In the genomic region with DNA sequence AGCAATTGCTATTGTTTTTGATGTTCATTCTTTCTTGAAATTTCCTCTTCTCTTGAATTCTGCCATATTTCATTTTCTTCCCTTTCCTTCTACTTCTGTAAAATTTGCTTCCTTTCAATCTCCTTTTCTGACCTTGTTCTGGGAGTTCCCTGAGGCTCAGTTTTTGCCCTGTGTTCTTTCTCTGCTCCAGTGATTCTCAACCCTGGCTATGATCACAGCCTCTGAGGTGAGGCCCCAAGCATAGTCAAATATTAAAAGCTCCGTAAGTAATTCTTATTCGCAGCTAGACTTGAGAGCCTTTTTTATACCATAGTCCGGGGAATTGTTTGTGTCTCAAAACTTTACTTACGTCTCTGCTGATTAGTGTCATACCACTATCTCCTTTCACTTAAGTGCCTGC, we compare ENCODE assay signal across 13 cellular contexts.
DNase-seq lines count a peak whose midpoint lies in the region; ATAC-seq and TF ChIP-seq lines count a peak whose summit lies in the region.
"Had no signal": no experiment of that assay in that cellular context is flagged by ENCODE, and none has a peak within 500 bp of the region (broad histone marks: within the 10 kb centered on the region; RNA-seq: fewer than 3 reads in every experiment).

No MANE protein-coding gene starts in this region.

- H3K27ac ChIP-seq in GM23338 (ENCODE audit: low read depth): no peak overlapping the region

- no peaks in the 10 kb centered on the region for H3F3A ChIP-seq in GM23338 (replicated peaks; ENCODE audit: low read depth)

- H3K9me2 ChIP-seq in GM23338 (ENCODE audit: insufficient read depth): peaks cover 9% of the 10 kb centered on the region; the same call in 1 of the 2 replicates

- H3K4me3 ChIP-seq in GM23338: no peak overlapping the region
- H3K4me3 ChIP-seq: GM12878, HAP-1 had no signal

- H4K20me1 ChIP-seq in GM23338 (replicated peaks; ENCODE audit: insufficient read depth): no peaks in the 10 kb centered on the region

- TF ChIP-seq CTCF in GM23338 (conservative IDR thresholded peaks at IDR 0.05; ENCODE audit: low read depth in 2 of 2) (no peak), brain (conservative IDR thresholded peaks at IDR 0.05) (no peak)

- H3K27me3 ChIP-seq in GM23338 (ENCODE audit: insufficient read depth): no peaks in the 10 kb centered on the region

- DNase-seq in GM23338 (ENCODE audit: low spot score) (no peak), kidney glomerular epithelial cell (lab: John Stamatoyannopoulos, UW) (peak; percentile 6), renal cortical epithelial cell (ENCODE audit: low read depth) (peak; percentile 84), ureter (ENCODE audit: low spot score) (no peak), activated gamma-delta T cell (lab: John Stamatoyannopoulos, UW) (no peak)
- no peak for DNase-seq in stimulated activated naive CD4-positive, alpha-beta T cell treated with Interleukin-2 at 50 U/mL for 16 hours (lab: John Stamatoyannopoulos, UW)
- DNase-seq: Caco-2; CD8-positive, alpha-beta memory T cell had no signal

- H3K27ac Mint-ChIP-seq in GM23338 (0 out of 2 replicates have a peak overlapping the region, but pooled peaks have one; percentile 8), brain (peak overlapping the region in 3 of 5 experiments; percentile 48 to 79 (median 57))

- no peaks in the 10 kb centered on the region for H3K79me2 ChIP-seq in GM23338 (replicated peaks; ENCODE audit: insufficient read depth)

- H3K4me2 ChIP-seq in GM23338: no peak overlapping the region

- no peak for ATAC-seq in GM23338
- ATAC-seq in HG03378 (IDR thresholded peaks at IDR 0.05; ENCODE audit: unreplicated experiment): no peak
- ATAC-seq: GM12878, HepG2 had no signal

- H3K36me3 Mint-ChIP-seq in GM23338 (ENCODE audit: low read depth) (no peaks in the 10 kb centered on the region), brain (no peaks in the 10 kb centered on the region)

- no peaks in the 10 kb centered on the region for H3K36me3 ChIP-seq in GM23338 (ENCODE audit: insufficient read depth)
- H3K36me3 ChIP-seq: HAP-1 had no signal

- H3K4me1 ChIP-seq in GM23338 (ENCODE audit: insufficient read depth): no peaks in the 10 kb centered on the region
- H3K4me1 ChIP-seq: HAP-1 had no signal

- H2AFZ ChIP-seq in GM23338: no peak overlapping the region

- H3K4me1 Mint-ChIP-seq in GM23338: peaks cover 11% of the 10 kb centered on the region; the same call in 1 of the 3 replicates
- H3K4me1 Mint-ChIP-seq in brain: peaks cover 24% of the 10 kb centered on the region
- H3K4me1 Mint-ChIP-seq: CD8-positive, alpha-beta memory T cell had no signal

- H3K4me3 Mint-ChIP-seq in GM23338: no peak overlapping the region
- peak overlapping the region in 2 of 5 experiments; percentile 19 to 26 for H3K4me3 Mint-ChIP-seq in brain
- H3K4me3 Mint-ChIP-seq: CD8-positive, alpha-beta memory T cell had no signal

- H3K27me3 Mint-ChIP-seq in GM23338 (ENCODE audit: insufficient read depth, low read depth, poor library complexity) (no peaks in the 10 kb centered on the region), brain (no peaks in the 10 kb centered on the region)
- H3K27me3 Mint-ChIP-seq: CD8-positive, alpha-beta memory T cell had no signal

- H3K9me3 Mint-ChIP-seq in GM23338 (peaks cover 6% of the 10 kb centered on the region; the same call in 2 of the 3 replicates), brain (peaks cover 0 to 5% (median 3%) of the 10 kb centered on the region in 5 experiments)

TF ChIP-seq in GM23338, 12 proteins besides CTCF, POLR2A, EP300 and RAD21 (continues in another document):
- TF ChIP-seq, protein P1, sequence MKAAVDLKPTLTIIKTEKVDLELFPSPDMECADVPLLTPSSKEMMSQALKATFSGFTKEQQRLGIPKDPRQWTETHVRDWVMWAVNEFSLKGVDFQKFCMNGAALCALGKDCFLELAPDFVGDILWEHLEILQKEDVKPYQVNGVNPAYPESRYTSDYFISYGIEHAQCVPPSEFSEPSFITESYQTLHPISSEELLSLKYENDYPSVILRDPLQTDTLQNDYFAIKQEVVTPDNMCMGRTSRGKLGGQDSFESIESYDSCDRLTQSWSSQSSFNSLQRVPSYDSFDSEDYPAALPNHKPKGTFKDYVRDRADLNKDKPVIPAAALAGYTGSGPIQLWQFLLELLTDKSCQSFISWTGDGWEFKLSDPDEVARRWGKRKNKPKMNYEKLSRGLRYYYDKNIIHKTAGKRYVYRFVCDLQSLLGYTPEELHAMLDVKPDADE (IDR thresholded peaks at IDR 0.05): no peak
- TF ChIP-seq ZNF462 (CRISPR knock-in tag; IDR thresholded peaks at IDR 0.05) (no peak), POLR2AphosphoS5 (IDR thresholded peaks at IDR 0.05; ENCODE audit: low read depth) (no peak), ZNF114 (CRISPR knock-in tag; IDR thresholded peaks at IDR 0.05) (no peak)

Comparison
In these comparisons a context has a peak if more than half of its experiments do, and no peak if none do; other contexts are left out.
1. DNase-seq: peak in kidney glomerular epithelial cell (single experiment) and renal cortical epithelial cell (single experiment); none in GM23338 (single experiment), stimulated activated naive CD4-positive, alpha-beta T cell treated with Interleukin-2 at 50 U/mL for 16 hours (single experiment), ureter (single experiment) and activated gamma-delta T cell (single experiment).